Comparison of ENCODE assay signal across 2 cellular contexts in the genomic region with DNA sequence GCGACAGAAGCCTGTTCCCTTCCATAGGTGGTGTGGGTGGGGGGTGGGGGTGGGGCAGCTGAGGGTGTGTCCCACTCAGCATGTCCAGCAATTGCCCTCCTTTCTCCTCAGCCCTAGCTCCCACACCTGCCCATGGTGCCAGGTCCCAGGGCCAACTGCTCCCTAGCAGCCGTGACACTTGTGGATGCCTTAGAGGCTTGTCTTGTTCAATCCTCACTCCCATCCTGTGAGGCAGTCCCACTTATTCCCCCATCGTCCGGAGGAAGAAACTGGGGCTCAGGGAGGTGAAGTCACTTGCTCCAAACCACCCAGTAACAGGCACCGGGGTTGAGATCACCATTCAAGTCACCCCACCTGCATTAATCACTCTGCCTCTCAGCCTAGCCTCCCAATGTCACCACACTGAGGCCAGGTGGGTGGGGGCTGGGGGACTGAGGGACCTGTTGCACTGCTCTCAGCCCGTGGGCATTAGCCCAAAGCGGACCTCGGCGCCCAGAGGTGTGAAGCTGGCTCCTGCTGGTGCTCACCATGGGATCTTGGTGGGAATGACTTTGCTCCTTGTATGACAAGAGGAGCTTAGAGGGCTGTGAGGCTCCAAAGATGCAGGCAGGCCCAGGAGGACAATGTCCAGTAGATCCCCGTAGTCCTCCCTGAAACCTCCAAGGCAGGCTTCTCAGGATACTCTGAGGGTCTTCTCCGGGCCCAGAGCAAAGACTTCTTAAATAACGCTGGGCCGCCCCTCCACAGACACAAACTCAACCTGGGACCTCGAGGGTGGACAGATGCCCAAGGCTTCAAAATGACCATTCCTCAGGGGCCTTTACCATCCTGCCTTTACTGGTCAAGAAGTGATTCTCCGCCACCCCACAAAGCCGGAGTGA.
TF ChIP-seq lines count a peak whose summit lies in the region.

No MANE protein-coding gene starts in this region.

TF ChIP-seq in HEK293, 187 proteins besides CTCF, POLR2A, EP300 and RAD21:
- peak; percentile 95 for TF ChIP-seq SCRT2 (tag by site-specific recombination; IDR thresholded peaks at IDR 0.05)
- TF ChIP-seq SCRT1 (tag by site-specific recombination; IDR thresholded peaks at IDR 0.05; ENCODE audit: borderline replicate concordance) = peak; percentile 59; the same call in 1 of the 2 replicates
- no peak for TF ChIP-seq ZNF2 (tag by site-specific recombination; IDR thresholded peaks at IDR 0.05)
- TF ChIP-seq, protein P1, sequence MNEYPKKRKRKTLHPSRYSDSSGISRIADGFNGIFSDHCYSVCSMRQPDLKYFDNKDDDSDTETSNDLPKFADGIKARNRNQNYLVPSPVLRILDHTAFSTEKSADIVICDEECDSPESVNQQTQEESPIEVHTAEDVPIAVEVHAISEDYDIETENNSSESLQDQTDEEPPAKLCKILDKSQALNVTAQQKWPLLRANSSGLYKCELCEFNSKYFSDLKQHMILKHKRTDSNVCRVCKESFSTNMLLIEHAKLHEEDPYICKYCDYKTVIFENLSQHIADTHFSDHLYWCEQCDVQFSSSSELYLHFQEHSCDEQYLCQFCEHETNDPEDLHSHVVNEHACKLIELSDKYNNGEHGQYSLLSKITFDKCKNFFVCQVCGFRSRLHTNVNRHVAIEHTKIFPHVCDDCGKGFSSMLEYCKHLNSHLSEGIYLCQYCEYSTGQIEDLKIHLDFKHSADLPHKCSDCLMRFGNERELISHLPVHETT (tag by site-specific recombination; IDR thresholded peaks at IDR 0.05) = no peak
TF ChIP-seq in HEK293: peak in this region for 2.

TF ChIP-seq in K562, 482 proteins besides CTCF, POLR2A, EP300 and RAD21:
- TF ChIP-seq ZZZ3 (IDR thresholded peaks at IDR 0.05) (no peak), MYC (IDR thresholded peaks at IDR 0.05; ENCODE audit: low read depth, low read length) (no peak), MYC (CRISPR knock-in tag; IDR thresholded peaks at IDR 0.05; ENCODE audit: borderline replicate concordance, low read depth) (no peak), ZNF75A (CRISPR knock-in tag; IDR thresholded peaks at IDR 0.05) (no peak), MEIS2 (IDR thresholded peaks at IDR 0.05; ENCODE audit: partially characterized antibody) (peak; percentile 2), ZFX (CRISPR knock-in tag; IDR thresholded peaks at IDR 0.05) (peak; percentile 1; the same call in 1 of the 2 replicates), TCF3 (CRISPR knock-in tag; IDR thresholded peaks at IDR 0.05) (no peak), BRCA1 (IDR thresholded peaks at IDR 0.05) (no peak), BRCA1 (CRISPR knock-in tag; IDR thresholded peaks at IDR 0.05) (0 out of 2 replicates have a peak, but pooled peaks have one; percentile 39)
- TF ChIP-seq, protein P2, sequence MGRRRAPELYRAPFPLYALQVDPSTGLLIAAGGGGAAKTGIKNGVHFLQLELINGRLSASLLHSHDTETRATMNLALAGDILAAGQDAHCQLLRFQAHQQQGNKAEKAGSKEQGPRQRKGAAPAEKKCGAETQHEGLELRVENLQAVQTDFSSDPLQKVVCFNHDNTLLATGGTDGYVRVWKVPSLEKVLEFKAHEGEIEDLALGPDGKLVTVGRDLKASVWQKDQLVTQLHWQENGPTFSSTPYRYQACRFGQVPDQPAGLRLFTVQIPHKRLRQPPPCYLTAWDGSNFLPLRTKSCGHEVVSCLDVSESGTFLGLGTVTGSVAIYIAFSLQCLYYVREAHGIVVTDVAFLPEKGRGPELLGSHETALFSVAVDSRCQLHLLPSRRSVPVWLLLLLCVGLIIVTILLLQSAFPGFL (CRISPR knock-in tag; IDR thresholded peaks at IDR 0.05) = no peak
- TF ChIP-seq, protein P3, sequence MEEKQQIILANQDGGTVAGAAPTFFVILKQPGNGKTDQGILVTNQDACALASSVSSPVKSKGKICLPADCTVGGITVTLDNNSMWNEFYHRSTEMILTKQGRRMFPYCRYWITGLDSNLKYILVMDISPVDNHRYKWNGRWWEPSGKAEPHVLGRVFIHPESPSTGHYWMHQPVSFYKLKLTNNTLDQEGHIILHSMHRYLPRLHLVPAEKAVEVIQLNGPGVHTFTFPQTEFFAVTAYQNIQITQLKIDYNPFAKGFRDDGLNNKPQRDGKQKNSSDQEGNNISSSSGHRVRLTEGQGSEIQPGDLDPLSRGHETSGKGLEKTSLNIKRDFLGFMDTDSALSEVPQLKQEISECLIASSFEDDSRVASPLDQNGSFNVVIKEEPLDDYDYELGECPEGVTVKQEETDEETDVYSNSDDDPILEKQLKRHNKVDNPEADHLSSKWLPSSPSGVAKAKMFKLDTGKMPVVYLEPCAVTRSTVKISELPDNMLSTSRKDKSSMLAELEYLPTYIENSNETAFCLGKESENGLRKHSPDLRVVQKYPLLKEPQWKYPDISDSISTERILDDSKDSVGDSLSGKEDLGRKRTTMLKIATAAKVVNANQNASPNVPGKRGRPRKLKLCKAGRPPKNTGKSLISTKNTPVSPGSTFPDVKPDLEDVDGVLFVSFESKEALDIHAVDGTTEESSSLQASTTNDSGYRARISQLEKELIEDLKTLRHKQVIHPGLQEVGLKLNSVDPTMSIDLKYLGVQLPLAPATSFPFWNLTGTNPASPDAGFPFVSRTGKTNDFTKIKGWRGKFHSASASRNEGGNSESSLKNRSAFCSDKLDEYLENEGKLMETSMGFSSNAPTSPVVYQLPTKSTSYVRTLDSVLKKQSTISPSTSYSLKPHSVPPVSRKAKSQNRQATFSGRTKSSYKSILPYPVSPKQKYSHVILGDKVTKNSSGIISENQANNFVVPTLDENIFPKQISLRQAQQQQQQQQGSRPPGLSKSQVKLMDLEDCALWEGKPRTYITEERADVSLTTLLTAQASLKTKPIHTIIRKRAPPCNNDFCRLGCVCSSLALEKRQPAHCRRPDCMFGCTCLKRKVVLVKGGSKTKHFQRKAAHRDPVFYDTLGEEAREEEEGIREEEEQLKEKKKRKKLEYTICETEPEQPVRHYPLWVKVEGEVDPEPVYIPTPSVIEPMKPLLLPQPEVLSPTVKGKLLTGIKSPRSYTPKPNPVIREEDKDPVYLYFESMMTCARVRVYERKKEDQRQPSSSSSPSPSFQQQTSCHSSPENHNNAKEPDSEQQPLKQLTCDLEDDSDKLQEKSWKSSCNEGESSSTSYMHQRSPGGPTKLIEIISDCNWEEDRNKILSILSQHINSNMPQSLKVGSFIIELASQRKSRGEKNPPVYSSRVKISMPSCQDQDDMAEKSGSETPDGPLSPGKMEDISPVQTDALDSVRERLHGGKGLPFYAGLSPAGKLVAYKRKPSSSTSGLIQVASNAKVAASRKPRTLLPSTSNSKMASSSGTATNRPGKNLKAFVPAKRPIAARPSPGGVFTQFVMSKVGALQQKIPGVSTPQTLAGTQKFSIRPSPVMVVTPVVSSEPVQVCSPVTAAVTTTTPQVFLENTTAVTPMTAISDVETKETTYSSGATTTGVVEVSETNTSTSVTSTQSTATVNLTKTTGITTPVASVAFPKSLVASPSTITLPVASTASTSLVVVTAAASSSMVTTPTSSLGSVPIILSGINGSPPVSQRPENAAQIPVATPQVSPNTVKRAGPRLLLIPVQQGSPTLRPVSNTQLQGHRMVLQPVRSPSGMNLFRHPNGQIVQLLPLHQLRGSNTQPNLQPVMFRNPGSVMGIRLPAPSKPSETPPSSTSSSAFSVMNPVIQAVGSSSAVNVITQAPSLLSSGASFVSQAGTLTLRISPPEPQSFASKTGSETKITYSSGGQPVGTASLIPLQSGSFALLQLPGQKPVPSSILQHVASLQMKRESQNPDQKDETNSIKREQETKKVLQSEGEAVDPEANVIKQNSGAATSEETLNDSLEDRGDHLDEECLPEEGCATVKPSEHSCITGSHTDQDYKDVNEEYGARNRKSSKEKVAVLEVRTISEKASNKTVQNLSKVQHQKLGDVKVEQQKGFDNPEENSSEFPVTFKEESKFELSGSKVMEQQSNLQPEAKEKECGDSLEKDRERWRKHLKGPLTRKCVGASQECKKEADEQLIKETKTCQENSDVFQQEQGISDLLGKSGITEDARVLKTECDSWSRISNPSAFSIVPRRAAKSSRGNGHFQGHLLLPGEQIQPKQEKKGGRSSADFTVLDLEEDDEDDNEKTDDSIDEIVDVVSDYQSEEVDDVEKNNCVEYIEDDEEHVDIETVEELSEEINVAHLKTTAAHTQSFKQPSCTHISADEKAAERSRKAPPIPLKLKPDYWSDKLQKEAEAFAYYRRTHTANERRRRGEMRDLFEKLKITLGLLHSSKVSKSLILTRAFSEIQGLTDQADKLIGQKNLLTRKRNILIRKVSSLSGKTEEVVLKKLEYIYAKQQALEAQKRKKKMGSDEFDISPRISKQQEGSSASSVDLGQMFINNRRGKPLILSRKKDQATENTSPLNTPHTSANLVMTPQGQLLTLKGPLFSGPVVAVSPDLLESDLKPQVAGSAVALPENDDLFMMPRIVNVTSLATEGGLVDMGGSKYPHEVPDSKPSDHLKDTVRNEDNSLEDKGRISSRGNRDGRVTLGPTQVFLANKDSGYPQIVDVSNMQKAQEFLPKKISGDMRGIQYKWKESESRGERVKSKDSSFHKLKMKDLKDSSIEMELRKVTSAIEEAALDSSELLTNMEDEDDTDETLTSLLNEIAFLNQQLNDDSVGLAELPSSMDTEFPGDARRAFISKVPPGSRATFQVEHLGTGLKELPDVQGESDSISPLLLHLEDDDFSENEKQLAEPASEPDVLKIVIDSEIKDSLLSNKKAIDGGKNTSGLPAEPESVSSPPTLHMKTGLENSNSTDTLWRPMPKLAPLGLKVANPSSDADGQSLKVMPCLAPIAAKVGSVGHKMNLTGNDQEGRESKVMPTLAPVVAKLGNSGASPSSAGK (IDR thresholded peaks at IDR 0.05) = no peak
TF ChIP-seq in K562: peak in this region for 3.
